ENCODE assay signal across 2 cellular contexts in the genomic region with DNA sequence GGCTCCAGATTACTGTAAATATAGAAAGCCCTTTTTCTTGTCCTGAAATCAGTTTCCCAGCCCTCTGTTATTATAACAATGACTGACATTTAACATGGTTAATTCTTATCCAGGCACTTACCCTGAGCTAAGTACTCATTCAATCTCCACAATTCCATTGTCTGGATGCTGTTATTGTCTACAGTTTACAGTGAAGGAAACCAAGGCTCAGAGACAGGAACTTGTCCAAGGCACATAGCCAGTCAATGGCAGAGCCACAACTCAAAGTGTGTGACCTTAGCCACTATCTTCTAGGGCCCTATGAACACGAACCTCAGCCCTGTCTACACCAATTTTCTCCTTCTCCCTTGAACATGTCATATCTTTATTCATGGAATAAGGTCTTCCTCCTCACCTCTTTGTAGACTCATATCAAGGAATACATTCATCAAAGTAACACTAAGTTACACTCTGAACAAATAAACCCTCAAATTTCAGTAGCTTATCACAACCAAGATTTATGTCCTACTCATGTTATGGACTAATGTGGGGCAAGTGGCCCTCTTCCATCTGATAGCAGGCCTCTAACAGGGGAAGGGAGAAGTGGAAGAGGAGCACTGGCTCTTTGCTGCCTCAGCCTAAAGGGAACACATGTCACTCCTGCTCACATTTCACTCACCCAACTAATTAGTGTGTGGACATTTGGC.
TF ChIP-seq lines count a peak whose summit lies in the region.

No MANE protein-coding gene starts in this region.

TF ChIP-seq in IMR-90, 13 proteins besides CTCF, POLR2A, EP300 and RAD21:
- TF ChIP-seq RFX5 (IDR thresholded peaks at IDR 0.05; ENCODE audit: low read depth, low read length): no peak
- TF ChIP-seq SMC3 (IDR thresholded peaks at IDR 0.05; ENCODE audit: low read depth, low read length): no peak
- TF ChIP-seq MXI1 (IDR thresholded peaks at IDR 0.05; ENCODE audit: borderline replicate concordance, low read depth, low read length): no peak
- TF ChIP-seq, protein P1, sequence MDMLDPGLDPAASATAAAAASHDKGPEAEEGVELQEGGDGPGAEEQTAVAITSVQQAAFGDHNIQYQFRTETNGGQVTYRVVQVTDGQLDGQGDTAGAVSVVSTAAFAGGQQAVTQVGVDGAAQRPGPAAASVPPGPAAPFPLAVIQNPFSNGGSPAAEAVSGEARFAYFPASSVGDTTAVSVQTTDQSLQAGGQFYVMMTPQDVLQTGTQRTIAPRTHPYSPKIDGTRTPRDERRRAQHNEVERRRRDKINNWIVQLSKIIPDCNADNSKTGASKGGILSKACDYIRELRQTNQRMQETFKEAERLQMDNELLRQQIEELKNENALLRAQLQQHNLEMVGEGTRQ (IDR thresholded peaks at IDR 0.05; ENCODE audit: low read depth, low read length): no peak
- TF ChIP-seq MAZ (IDR thresholded peaks at IDR 0.05; ENCODE audit: borderline replicate concordance, low read depth, low read length): no peak
- TF ChIP-seq, protein P2, sequence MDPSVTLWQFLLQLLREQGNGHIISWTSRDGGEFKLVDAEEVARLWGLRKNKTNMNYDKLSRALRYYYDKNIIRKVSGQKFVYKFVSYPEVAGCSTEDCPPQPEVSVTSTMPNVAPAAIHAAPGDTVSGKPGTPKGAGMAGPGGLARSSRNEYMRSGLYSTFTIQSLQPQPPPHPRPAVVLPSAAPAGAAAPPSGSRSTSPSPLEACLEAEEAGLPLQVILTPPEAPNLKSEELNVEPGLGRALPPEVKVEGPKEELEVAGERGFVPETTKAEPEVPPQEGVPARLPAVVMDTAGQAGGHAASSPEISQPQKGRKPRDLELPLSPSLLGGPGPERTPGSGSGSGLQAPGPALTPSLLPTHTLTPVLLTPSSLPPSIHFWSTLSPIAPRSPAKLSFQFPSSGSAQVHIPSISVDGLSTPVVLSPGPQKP (IDR thresholded peaks at IDR 0.05; ENCODE audit: borderline replicate concordance, low read depth, low read length): no peak
- no peak for TF ChIP-seq NFE2L2 (IDR thresholded peaks at IDR 0.05; ENCODE audit: low read depth, low read length)
- no peak for TF ChIP-seq FOS (IDR thresholded peaks at IDR 0.05; ENCODE audit: low read depth, low read length)
- no peak for TF ChIP-seq MAFK (IDR thresholded peaks at IDR 0.05; ENCODE audit: low read depth, low read length)
- TF ChIP-seq CHD1 (IDR thresholded peaks at IDR 0.05; ENCODE audit: low read depth, low read length): no peak

TF ChIP-seq in endothelial cell of umbilical vein, 7 proteins besides CTCF, POLR2A, EP300 and RAD21:
- TF ChIP-seq JUN (IDR thresholded peaks at IDR 0.05; ENCODE audit: borderline replicate concordance, insufficient read depth, insufficient read length, low read depth) (no peak), EZH2 (IDR thresholded peaks at IDR 0.05; ENCODE audit: borderline replicate concordance, low read depth, low read length, severe bottlenecking) (no peak), FOS (IDR thresholded peaks at IDR 0.05; ENCODE audit: borderline replicate concordance, insufficient read depth, low read length) (no peak), POLR2AphosphoS5 (IDR thresholded peaks at IDR 0.05; ENCODE audit: insufficient read depth, low read depth, low read length) (no peak), MYC (IDR thresholded peaks at IDR 0.05; ENCODE audit: low read depth, low read length) (no peak), GATA2 (IDR thresholded peaks at IDR 0.05; ENCODE audit: insufficient read depth, insufficient read length, low read depth, low read length) (no peak)
- TF ChIP-seq, protein P3, sequence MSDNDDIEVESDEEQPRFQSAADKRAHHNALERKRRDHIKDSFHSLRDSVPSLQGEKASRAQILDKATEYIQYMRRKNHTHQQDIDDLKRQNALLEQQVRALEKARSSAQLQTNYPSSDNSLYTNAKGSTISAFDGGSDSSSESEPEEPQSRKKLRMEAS (IDR thresholded peaks at IDR 0.05; ENCODE audit: insufficient read depth, insufficient read length): no peak
